1 cellular context compared by ENCODE assay signal in the genomic region with DNA sequence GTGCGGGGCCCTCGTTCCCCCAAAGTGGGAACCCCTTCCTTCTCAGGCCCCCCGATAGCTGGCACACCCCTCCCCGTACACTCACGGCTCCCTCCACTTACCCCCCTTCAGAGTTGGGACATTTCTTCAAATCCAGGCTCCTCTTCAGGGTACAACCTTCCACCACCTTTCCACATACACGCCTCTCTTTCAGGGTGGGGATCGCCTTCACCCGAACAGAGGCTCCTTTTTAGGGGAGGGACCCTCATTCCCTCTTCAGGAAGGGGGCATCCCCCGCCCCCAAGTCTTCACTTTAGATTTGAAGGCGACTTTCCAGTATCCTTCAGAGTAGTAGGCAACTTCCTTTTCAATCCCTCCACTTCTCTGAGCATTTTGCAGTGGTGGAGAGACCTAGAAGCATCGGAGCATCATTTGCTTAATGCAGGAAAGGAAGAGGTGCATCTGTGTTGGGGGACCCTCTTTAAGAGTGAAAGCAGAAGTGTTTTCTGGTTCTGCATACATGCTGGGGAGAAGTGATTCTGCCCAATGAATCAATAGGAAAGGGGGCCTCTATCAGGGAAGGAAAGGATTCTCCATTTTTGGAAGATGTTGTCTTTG.
TF ChIP-seq lines count a peak whose summit lies in the region.

No MANE protein-coding gene starts in this region.

TF ChIP-seq in HepG2, 621 proteins besides CTCF, POLR2A, EP300 and RAD21 (continued from another document and continues in another):
- TF ChIP-seq, protein P1, sequence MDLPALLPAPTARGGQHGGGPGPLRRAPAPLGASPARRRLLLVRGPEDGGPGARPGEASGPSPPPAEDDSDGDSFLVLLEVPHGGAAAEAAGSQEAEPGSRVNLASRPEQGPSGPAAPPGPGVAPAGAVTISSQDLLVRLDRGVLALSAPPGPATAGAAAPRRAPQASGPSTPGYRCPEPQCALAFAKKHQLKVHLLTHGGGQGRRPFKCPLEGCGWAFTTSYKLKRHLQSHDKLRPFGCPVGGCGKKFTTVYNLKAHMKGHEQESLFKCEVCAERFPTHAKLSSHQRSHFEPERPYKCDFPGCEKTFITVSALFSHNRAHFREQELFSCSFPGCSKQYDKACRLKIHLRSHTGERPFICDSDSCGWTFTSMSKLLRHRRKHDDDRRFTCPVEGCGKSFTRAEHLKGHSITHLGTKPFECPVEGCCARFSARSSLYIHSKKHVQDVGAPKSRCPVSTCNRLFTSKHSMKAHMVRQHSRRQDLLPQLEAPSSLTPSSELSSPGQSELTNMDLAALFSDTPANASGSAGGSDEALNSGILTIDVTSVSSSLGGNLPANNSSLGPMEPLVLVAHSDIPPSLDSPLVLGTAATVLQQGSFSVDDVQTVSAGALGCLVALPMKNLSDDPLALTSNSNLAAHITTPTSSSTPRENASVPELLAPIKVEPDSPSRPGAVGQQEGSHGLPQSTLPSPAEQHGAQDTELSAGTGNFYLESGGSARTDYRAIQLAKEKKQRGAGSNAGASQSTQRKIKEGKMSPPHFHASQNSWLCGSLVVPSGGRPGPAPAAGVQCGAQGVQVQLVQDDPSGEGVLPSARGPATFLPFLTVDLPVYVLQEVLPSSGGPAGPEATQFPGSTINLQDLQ (CRISPR knock-in tag; IDR thresholded peaks at IDR 0.05) = peak; percentile 11; the same call in 1 of the 2 replicates
- TF ChIP-seq ZNF383 (CRISPR knock-in tag; IDR thresholded peaks at IDR 0.05; ENCODE audit: borderline replicate concordance) (peak; percentile 95; the same call in 1 of the 2 replicates), POLR2AphosphoS5 (IDR thresholded peaks at IDR 0.05; ENCODE audit: low read depth, low read length) (peak; percentile 32), GPN1 (CRISPR knock-in tag; IDR thresholded peaks at IDR 0.05; ENCODE audit: borderline replicate concordance) (no peak), ARNTL (CRISPR knock-in tag; IDR thresholded peaks at IDR 0.05) (peak; percentile 80; the same call in 1 of the 2 replicates), ZBTB38 (CRISPR knock-in tag; IDR thresholded peaks at IDR 0.05) (no peak), NRL (CRISPR knock-in tag; IDR thresholded peaks at IDR 0.05; ENCODE audit: borderline replicate concordance) (0 out of 2 replicates have a peak, but pooled peaks have one; percentile 58), ZNF34 (CRISPR knock-in tag; IDR thresholded peaks at IDR 0.05; ENCODE audit: borderline replicate concordance) (peak; percentile 92; the same call in 1 of the 2 replicates), THAP11 (CRISPR knock-in tag; IDR thresholded peaks at IDR 0.05) (peak; percentile 34), PHF8 (CRISPR knock-in tag; IDR thresholded peaks at IDR 0.05) (0 out of 2 replicates have a peak, but pooled peaks have one; percentile 2), ZNF282 (IDR thresholded peaks at IDR 0.05; ENCODE audit: partially characterized antibody) (no peak), ZNF737 (CRISPR knock-in tag; IDR thresholded peaks at IDR 0.05; ENCODE audit: borderline replicate concordance) (no peak), NFKB2 (CRISPR knock-in tag; IDR thresholded peaks at IDR 0.05; ENCODE audit: borderline replicate concordance) (0 out of 2 replicates have a peak, but pooled peaks have one; percentile 63), CCDC6 (CRISPR knock-in tag; IDR thresholded peaks at IDR 0.05) (0 out of 2 replicates have a peak, but pooled peaks have one; percentile 21), CREM (IDR thresholded peaks at IDR 0.05) (peak; percentile 6; the same call in 1 of the 2 replicates), CREM (CRISPR knock-in tag; IDR thresholded peaks at IDR 0.05) (no peak), FOXO1 (CRISPR knock-in tag; IDR thresholded peaks at IDR 0.05) (0 out of 2 replicates have a peak, but pooled peaks have one; percentile 2), ZNF501 (CRISPR knock-in tag; IDR thresholded peaks at IDR 0.05) (peak; percentile 68; the same call in 1 of the 2 replicates), ZNF564 (CRISPR knock-in tag; IDR thresholded peaks at IDR 0.05) (no peak), CCAR2 (optimal IDR thresholded peaks at IDR 0.05; ENCODE audit: low read depth, low read length) (peak; percentile 61), DPF2 (CRISPR knock-in tag; IDR thresholded peaks at IDR 0.05; ENCODE audit: borderline replicate concordance, low read depth) (no peak), HES4 (CRISPR knock-in tag; IDR thresholded peaks at IDR 0.05; ENCODE audit: borderline replicate concordance) (no peak), LCORL (IDR thresholded peaks at IDR 0.05) (no peak), LCORL (CRISPR knock-in tag; IDR thresholded peaks at IDR 0.05) (no peak; the same call in 1 of the 2 replicates), NR2F1 (CRISPR knock-in tag; IDR thresholded peaks at IDR 0.05) (0 out of 4 replicates have a peak, but pooled peaks of 1 of the 2 experiments have one; percentile 15), ZNF335 (CRISPR knock-in tag; IDR thresholded peaks at IDR 0.05) (no peak), MEIS1 (CRISPR knock-in tag; IDR thresholded peaks at IDR 0.05; ENCODE audit: borderline replicate concordance) (no peak)
- TF ChIP-seq, protein P2, sequence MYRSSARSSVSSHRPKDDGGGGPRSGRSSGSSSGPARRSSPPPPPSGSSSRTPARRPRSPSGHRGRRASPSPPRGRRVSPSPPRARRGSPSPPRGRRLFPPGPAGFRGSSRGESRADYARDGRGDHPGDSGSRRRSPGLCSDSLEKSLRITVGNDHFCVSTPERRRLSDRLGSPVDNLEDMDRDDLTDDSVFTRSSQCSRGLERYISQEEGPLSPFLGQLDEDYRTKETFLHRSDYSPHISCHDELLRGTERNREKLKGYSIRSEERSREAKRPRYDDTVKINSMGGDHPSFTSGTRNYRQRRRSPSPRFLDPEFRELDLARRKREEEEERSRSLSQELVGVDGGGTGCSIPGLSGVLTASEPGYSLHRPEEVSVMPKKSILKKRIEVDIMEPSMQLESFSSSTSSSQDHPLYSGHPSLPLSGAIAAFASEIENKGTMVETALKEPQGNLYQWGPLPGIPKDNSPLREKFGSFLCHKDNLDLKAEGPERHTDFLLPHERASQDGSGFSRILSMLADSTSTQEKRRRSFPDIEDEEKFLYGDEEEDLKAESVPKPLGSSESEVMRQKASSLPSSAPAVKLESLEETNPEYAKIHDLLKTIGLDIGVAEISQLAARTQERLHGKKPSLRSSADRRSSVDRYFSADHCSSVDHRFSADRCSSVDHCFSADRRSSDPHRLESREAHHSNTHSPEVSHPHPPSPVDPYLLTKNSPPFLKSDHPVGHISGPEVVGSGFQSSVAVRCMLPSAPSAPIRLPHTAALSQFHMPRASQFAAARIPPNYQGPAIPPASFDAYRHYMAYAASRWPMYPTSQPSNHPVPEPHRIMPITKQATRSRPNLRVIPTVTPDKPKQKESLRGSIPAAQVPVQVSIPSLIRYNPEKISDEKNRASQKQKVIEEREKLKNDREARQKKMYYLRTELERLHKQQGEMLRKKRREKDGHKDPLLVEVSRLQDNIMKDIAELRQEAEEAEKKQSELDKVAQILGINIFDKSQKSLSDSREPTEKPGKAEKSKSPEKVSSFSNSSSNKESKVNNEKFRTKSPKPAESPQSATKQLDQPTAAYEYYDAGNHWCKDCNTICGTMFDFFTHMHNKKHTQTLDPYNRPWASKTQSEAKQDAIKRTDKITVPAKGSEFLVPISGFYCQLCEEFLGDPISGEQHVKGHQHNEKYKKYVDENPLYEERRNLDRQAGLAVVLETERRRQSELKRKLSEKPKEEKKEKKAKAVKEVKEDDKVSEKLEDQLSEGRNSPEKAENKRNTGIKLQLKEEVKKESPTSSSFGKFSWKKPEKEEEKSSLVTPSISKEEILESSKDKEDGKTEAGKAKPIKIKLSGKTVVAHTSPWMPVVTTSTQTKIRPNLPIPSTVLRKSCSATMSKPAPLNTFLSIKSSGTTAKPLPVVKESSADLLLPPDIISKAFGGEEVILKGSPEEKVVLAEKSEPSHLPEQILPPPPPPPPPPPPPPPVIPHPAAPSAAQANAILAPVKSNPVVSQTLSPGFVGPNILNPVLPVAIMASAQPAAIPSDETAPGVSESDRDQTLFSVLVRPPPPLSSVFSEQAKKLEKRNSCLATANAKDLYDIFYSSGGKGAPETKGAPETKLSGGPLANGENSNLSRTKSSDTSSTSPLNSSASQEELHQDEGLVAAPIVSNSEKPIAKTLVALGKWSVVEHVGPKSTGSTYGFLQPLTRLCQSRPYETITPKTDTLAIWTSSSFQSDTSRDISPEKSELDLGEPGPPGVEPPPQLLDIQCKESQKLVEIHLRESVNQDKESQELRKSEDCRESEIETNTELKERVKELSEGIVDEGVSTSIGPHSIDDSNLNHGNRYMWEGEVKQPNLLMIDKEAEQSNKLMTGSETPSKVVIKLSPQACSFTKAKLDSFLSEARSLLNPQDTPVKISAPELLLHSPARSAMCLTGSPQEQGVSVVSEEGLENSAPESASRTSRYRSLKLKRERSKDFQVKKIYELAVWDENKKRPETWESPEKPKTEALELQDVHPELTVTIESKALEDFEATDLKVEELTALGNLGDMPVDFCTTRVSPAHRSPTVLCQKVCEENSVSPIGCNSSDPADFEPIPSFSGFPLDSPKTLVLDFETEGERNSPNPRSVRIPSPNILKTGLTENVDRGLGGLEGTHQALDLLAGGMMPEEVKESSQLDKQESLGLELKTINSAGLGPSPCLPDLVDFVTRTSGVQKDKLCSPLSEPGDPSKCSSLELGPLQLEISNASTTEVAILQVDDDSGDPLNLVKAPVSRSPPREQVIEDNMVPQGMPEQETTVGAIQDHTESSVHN (CRISPR knock-in tag; IDR thresholded peaks at IDR 0.05) = no peak
- TF ChIP-seq, protein P3, sequence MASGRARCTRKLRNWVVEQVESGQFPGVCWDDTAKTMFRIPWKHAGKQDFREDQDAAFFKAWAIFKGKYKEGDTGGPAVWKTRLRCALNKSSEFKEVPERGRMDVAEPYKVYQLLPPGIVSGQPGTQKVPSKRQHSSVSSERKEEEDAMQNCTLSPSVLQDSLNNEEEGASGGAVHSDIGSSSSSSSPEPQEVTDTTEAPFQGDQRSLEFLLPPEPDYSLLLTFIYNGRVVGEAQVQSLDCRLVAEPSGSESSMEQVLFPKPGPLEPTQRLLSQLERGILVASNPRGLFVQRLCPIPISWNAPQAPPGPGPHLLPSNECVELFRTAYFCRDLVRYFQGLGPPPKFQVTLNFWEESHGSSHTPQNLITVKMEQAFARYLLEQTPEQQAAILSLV (CRISPR knock-in tag; IDR thresholded peaks at IDR 0.05; ENCODE audit: borderline replicate concordance) = 0 out of 2 replicates have a peak, but pooled peaks have one; percentile 2
- TF ChIP-seq, protein P4, sequence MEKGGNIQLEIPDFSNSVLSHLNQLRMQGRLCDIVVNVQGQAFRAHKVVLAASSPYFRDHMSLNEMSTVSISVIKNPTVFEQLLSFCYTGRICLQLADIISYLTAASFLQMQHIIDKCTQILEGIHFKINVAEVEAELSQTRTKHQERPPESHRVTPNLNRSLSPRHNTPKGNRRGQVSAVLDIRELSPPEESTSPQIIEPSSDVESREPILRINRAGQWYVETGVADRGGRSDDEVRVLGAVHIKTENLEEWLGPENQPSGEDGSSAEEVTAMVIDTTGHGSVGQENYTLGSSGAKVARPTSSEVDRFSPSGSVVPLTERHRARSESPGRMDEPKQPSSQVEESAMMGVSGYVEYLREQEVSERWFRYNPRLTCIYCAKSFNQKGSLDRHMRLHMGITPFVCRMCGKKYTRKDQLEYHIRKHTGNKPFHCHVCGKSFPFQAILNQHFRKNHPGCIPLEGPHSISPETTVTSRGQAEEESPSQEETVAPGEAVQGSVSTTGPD (CRISPR knock-in tag; IDR thresholded peaks at IDR 0.05) = no peak
- TF ChIP-seq, protein P5, sequence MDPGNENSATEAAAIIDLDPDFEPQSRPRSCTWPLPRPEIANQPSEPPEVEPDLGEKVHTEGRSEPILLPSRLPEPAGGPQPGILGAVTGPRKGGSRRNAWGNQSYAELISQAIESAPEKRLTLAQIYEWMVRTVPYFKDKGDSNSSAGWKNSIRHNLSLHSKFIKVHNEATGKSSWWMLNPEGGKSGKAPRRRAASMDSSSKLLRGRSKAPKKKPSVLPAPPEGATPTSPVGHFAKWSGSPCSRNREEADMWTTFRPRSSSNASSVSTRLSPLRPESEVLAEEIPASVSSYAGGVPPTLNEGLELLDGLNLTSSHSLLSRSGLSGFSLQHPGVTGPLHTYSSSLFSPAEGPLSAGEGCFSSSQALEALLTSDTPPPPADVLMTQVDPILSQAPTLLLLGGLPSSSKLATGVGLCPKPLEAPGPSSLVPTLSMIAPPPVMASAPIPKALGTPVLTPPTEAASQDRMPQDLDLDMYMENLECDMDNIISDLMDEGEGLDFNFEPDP (CRISPR knock-in tag; conservative IDR thresholded peaks at IDR 0.05) = peak; percentile 84; the same call in 1 of the 2 replicates
- TF ChIP-seq, protein P6, sequence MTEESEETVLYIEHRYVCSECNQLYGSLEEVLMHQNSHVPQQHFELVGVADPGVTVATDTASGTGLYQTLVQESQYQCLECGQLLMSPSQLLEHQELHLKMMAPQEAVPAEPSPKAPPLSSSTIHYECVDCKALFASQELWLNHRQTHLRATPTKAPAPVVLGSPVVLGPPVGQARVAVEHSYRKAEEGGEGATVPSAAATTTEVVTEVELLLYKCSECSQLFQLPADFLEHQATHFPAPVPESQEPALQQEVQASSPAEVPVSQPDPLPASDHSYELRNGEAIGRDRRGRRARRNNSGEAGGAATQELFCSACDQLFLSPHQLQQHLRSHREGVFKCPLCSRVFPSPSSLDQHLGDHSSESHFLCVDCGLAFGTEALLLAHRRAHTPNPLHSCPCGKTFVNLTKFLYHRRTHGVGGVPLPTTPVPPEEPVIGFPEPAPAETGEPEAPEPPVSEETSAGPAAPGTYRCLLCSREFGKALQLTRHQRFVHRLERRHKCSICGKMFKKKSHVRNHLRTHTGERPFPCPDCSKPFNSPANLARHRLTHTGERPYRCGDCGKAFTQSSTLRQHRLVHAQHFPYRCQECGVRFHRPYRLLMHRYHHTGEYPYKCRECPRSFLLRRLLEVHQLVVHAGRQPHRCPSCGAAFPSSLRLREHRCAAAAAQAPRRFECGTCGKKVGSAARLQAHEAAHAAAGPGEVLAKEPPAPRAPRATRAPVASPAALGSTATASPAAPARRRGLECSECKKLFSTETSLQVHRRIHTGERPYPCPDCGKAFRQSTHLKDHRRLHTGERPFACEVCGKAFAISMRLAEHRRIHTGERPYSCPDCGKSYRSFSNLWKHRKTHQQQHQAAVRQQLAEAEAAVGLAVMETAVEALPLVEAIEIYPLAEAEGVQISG (CRISPR knock-in tag; IDR thresholded peaks at IDR 0.05) = no peak
- TF ChIP-seq, protein P7, sequence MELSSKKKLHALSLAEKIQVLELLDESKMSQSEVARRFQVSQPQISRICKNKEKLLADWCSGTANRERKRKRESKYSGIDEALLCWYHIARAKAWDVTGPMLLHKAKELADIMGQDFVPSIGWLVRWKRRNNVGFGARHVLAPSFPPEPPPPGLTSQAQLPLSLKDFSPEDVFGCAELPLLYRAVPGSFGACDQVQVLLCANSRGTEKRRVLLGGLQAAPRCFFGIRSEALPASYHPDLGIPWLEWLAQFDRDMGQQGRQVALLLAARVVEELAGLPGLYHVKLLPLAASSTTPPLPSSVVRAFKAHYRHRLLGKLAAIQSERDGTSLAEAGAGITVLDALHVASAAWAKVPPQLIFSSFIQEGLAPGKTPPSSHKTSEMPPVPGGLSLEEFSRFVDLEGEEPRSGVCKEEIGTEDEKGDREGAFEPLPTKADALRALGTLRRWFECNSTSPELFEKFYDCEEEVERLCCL (CRISPR knock-in tag; IDR thresholded peaks at IDR 0.05; ENCODE audit: borderline replicate concordance) = no peak
